1 cellular context compared by ENCODE assay signal in the genomic region with DNA sequence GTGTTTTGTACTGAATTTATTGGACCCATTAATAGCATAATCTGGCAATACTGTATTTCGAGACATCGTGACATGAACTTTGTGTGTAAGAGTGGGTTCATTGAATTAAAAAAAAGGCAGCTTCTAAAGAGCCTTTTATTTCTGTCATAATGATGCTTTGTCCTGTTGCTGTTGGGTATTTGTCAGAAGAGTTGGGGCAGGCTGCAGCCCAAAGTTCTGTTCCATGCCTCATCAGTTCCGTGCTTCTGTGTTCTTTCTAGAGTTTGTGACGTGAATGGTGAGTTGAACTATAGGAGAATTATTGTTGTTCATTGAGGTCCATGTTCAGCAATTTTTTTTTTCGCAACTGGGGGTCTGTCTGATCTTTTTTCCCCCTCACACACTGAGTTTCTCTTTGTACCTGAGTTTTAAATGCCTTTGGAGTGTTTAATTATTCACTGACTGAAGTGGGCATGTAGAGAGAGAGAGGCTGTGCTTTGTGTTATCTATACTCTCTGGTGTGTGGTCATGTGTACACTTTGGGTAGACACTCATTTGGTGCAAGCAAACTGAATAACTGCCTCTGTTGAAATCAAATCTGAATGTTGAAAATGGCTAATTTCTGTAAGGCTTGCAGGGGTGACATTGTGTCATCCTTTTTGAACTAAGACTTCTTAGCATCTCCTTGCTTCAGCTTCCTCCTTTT.
TF ChIP-seq lines count a peak whose summit lies in the region.

No MANE protein-coding gene starts in this region.

TF ChIP-seq in HepG2, 621 proteins besides CTCF, POLR2A, EP300 and RAD21 (continued from another document and continues in another):
- TF ChIP-seq, protein P1, sequence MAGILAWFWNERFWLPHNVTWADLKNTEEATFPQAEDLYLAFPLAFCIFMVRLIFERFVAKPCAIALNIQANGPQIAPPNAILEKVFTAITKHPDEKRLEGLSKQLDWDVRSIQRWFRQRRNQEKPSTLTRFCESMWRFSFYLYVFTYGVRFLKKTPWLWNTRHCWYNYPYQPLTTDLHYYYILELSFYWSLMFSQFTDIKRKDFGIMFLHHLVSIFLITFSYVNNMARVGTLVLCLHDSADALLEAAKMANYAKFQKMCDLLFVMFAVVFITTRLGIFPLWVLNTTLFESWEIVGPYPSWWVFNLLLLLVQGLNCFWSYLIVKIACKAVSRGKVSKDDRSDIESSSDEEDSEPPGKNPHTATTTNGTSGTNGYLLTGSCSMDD (CRISPR knock-in tag; IDR thresholded peaks at IDR 0.05), result no peak
- TF ChIP-seq RFXANK (CRISPR knock-in tag; IDR thresholded peaks at IDR 0.05) (no peak), SSRP1 (CRISPR knock-in tag; IDR thresholded peaks at IDR 0.05) (no peak), ZNF251 (CRISPR knock-in tag; IDR thresholded peaks at IDR 0.05) (no peak), ZNF121 (CRISPR knock-in tag; IDR thresholded peaks at IDR 0.05) (no peak), CC2D1A (CRISPR knock-in tag; IDR thresholded peaks at IDR 0.05) (no peak), ZNF720 (CRISPR knock-in tag; IDR thresholded peaks at IDR 0.05) (no peak), SOX6 (IDR thresholded peaks at IDR 0.05) (no peak), SOX6 (CRISPR knock-in tag; IDR thresholded peaks at IDR 0.05) (no peak), NR2C2 (CRISPR knock-in tag; IDR thresholded peaks at IDR 0.05; ENCODE audit: borderline replicate concordance) (no peak), CHCHD3 (CRISPR knock-in tag; IDR thresholded peaks at IDR 0.05) (no peak), ZNF431 (CRISPR knock-in tag; IDR thresholded peaks at IDR 0.05; ENCODE audit: borderline replicate concordance, low read depth) (no peak), HNRNPH1 (optimal IDR thresholded peaks at IDR 0.05; ENCODE audit: low read depth, low read length) (no peak), ZFP90 (CRISPR knock-in tag; IDR thresholded peaks at IDR 0.05; ENCODE audit: borderline replicate concordance) (no peak), PRDM15 (CRISPR knock-in tag; IDR thresholded peaks at IDR 0.05) (no peak), SRY (CRISPR knock-in tag; IDR thresholded peaks at IDR 0.05) (no peak), CREB1 (IDR thresholded peaks at IDR 0.05) (no peak), CREB1 (CRISPR knock-in tag; IDR thresholded peaks at IDR 0.05) (peak; percentile 64), ETV5 (CRISPR knock-in tag; IDR thresholded peaks at IDR 0.05; ENCODE audit: borderline replicate concordance) (no peak), ZBTB25 (CRISPR knock-in tag; IDR thresholded peaks at IDR 0.05) (no peak), ZNF557 (CRISPR knock-in tag; IDR thresholded peaks at IDR 0.05) (no peak), ZNF841 (CRISPR knock-in tag; IDR thresholded peaks at IDR 0.05; ENCODE audit: borderline replicate concordance) (no peak), ZNF18 (CRISPR knock-in tag; IDR thresholded peaks at IDR 0.05; ENCODE audit: insufficient replicate concordance) (no peak), TFDP2 (CRISPR knock-in tag; IDR thresholded peaks at IDR 0.05) (no peak), ZFP36 (IDR thresholded peaks at IDR 0.05; ENCODE audit: borderline replicate concordance, low read depth, low read length, partially characterized antibody) (no peak)
- TF ChIP-seq, protein P2, sequence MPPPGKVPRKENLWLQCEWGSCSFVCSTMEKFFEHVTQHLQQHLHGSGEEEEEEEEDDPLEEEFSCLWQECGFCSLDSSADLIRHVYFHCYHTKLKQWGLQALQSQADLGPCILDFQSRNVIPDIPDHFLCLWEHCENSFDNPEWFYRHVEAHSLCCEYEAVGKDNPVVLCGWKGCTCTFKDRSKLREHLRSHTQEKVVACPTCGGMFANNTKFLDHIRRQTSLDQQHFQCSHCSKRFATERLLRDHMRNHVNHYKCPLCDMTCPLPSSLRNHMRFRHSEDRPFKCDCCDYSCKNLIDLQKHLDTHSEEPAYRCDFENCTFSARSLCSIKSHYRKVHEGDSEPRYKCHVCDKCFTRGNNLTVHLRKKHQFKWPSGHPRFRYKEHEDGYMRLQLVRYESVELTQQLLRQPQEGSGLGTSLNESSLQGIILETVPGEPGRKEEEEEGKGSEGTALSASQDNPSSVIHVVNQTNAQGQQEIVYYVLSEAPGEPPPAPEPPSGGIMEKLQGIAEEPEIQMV (CRISPR knock-in tag; IDR thresholded peaks at IDR 0.05; ENCODE audit: low read depth), result no peak
- TF ChIP-seq, protein P3, sequence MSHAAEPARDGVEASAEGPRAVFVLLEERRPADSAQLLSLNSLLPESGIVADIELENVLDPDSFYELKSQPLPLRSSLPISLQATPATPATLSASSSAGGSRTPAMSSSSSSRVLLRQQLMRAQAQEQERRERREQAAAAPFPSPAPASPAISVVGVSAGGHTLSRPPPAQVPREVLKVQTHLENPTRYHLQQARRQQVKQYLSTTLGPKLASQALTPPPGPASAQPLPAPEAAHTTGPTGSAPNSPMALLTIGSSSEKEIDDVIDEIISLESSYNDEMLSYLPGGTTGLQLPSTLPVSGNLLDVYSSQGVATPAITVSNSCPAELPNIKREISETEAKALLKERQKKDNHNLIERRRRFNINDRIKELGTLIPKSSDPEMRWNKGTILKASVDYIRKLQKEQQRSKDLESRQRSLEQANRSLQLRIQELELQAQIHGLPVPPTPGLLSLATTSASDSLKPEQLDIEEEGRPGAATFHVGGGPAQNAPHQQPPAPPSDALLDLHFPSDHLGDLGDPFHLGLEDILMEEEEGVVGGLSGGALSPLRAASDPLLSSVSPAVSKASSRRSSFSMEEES (CRISPR knock-in tag; IDR thresholded peaks at IDR 0.05), result no peak
- TF ChIP-seq, protein P4, sequence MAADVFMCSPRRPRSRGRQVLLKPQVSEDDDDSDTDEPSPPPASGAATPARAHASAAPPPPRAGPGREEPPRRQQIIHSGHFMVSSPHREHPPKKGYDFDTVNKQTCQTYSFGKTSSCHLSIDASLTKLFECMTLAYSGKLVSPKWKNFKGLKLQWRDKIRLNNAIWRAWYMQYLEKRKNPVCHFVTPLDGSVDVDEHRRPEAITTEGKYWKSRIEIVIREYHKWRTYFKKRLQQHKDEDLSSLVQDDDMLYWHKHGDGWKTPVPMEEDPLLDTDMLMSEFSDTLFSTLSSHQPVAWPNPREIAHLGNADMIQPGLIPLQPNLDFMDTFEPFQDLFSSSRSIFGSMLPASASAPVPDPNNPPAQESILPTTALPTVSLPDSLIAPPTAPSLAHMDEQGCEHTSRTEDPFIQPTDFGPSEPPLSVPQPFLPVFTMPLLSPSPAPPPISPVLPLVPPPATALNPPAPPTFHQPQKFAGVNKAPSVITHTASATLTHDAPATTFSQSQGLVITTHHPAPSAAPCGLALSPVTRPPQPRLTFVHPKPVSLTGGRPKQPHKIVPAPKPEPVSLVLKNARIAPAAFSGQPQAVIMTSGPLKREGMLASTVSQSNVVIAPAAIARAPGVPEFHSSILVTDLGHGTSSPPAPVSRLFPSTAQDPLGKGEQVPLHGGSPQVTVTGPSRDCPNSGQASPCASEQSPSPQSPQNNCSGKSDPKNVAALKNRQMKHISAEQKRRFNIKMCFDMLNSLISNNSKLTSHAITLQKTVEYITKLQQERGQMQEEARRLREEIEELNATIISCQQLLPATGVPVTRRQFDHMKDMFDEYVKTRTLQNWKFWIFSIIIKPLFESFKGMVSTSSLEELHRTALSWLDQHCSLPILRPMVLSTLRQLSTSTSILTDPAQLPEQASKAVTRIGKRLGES (CRISPR knock-in tag; IDR thresholded peaks at IDR 0.05; ENCODE audit: borderline replicate concordance), result no peak
- TF ChIP-seq, protein P5, sequence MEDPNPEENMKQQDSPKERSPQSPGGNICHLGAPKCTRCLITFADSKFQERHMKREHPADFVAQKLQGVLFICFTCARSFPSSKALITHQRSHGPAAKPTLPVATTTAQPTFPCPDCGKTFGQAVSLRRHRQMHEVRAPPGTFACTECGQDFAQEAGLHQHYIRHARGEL (CRISPR knock-in tag; IDR thresholded peaks at IDR 0.05), result no peak
- TF ChIP-seq, protein P6, sequence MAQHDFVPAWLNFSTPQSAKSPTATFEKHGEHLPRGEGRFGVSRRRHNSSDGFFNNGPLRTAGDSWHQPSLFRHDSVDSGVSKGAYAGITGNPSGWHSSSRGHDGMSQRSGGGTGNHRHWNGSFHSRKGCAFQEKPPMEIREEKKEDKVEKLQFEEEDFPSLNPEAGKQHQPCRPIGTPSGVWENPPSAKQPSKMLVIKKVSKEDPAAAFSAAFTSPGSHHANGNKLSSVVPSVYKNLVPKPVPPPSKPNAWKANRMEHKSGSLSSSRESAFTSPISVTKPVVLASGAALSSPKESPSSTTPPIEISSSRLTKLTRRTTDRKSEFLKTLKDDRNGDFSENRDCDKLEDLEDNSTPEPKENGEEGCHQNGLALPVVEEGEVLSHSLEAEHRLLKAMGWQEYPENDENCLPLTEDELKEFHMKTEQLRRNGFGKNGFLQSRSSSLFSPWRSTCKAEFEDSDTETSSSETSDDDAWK (CRISPR knock-in tag; IDR thresholded peaks at IDR 0.05), result no peak
- TF ChIP-seq, protein P7, sequence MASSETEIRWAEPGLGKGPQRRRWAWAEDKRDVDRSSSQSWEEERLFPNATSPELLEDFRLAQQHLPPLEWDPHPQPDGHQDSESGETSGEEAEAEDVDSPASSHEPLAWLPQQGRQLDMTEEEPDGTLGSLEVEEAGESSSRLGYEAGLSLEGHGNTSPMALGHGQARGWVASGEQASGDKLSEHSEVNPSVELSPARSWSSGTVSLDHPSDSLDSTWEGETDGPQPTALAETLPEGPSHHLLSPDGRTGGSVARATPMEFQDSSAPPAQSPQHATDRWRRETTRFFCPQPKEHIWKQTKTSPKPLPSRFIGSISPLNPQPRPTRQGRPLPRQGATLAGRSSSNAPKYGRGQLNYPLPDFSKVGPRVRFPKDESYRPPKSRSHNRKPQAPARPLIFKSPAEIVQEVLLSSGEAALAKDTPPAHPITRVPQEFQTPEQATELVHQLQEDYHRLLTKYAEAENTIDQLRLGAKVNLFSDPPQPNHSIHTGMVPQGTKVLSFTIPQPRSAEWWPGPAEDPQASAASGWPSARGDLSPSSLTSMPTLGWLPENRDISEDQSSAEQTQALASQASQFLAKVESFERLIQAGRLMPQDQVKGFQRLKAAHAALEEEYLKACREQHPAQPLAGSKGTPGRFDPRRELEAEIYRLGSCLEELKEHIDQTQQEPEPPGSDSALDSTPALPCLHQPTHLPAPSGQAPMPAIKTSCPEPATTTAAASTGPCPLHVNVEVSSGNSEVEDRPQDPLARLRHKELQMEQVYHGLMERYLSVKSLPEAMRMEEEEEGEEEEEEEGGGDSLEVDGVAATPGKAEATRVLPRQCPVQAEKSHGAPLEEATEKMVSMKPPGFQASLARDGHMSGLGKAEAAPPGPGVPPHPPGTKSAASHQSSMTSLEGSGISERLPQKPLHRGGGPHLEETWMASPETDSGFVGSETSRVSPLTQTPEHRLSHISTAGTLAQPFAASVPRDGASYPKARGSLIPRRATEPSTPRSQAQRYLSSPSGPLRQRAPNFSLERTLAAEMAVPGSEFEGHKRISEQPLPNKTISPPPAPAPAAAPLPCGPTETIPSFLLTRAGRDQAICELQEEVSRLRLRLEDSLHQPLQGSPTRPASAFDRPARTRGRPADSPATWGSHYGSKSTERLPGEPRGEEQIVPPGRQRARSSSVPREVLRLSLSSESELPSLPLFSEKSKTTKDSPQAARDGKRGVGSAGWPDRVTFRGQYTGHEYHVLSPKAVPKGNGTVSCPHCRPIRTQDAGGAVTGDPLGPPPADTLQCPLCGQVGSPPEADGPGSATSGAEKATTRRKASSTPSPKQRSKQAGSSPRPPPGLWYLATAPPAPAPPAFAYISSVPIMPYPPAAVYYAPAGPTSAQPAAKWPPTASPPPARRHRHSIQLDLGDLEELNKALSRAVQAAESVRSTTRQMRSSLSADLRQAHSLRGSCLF (CRISPR knock-in tag; IDR thresholded peaks at IDR 0.05; ENCODE audit: borderline replicate concordance), result no peak
